In the genomic region with DNA sequence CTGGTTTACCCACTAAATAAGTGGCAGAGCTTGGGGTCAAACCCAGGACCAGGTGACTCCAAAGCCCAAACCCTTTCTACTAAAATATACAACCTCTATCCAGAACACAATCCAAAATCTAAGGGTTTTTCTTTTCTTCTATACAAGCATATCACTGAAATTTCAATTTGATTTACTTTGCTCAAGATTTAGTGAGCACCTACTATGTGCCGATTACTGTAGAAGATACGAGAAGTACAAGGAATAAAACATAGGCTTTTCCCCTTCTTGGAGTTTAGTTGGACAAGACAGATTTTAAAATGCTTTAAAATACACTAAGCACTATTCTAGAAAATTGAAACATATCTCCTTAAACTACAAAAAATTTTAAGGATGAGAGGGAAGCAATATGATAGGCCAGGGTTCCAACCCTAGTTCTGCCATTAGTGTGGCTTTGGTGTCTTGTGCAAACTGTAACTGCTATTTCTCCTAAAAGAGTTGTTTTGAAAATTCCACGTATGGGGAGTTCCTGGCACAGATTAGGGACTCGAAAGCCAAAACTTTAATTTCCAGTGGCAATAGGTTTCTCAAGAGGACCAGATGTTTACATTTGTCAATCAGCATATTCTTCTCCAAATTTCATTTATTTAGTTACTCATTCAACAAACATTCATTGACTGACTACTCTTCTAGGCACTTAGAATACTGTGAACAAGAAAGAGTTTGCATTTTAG, we compare ENCODE assay signal across 8 cellular contexts. TPM values are rescaled to one million over a fixed set of nuclear protein-coding genes. Genes with fewer than 3 reads are reported as not detected.
DNase-seq lines count a peak whose midpoint lies in the region; ATAC-seq and TF ChIP-seq lines count a peak whose summit lies in the region.

No MANE protein-coding gene starts in this region.

- peaks cover 39% of the 10 kb centered on the region for H3K4me1 Mint-ChIP-seq in activated T-helper 2 cell treated with anti-CD3 and anti-CD28 coated beads, Interferon-gamma antibody, Interleukin-2, Interleukin-4, amounts not matched to agents 10 μg/mL and 5 μg/mL and 100 μg/mL, durations not matched to agents 14 hours and 24 hours and 36 hours (ENCODE audit: low read depth)

- no peak overlapping the region for H3K27ac Mint-ChIP-seq in activated T-helper 2 cell treated with anti-CD3 and anti-CD28 coated beads, Interferon-gamma antibody, Interleukin-2, Interleukin-4, amounts not matched to agents 10 μg/mL and 5 μg/mL and 100 μg/mL, durations not matched to agents 14 hours and 24 hours and 36 hours

- ATAC-seq in left cardiac atrium: no peak
- no peak for ATAC-seq in GM21737 (IDR thresholded peaks at IDR 0.05; ENCODE audit: unreplicated experiment)

- H3K9me3 Mint-ChIP-seq in activated T-helper 2 cell treated with anti-CD3 and anti-CD28 coated beads, Interferon-gamma antibody, Interleukin-2, Interleukin-4, amounts not matched to agents 10 μg/mL and 5 μg/mL and 100 μg/mL, durations not matched to agents 14 hours and 24 hours and 36 hours: no peaks in the 10 kb centered on the region

- peak overlapping the region; percentile 54 for H3K4me3 Mint-ChIP-seq in activated T-helper 2 cell treated with anti-CD3 and anti-CD28 coated beads, Interferon-gamma antibody, Interleukin-2, Interleukin-4, amounts not matched to agents 10 μg/mL and 5 μg/mL and 100 μg/mL, durations not matched to agents 14 hours and 24 hours and 36 hours (ENCODE audit: low read depth)

- H3K27ac ChIP-seq in left ventricle myocardium inferior (replicated peaks) (peak overlapping the region; percentile 93), uterus (peak overlapping the region; percentile 95 to 96)

- H3K9me3 ChIP-seq in left ventricle myocardium inferior (replicated peaks) (no peaks in the 10 kb centered on the region), uterus (no peaks in the 10 kb centered on the region)

- peaks cover 24% of the 10 kb centered on the region for H3K36me3 Mint-ChIP-seq in activated T-helper 2 cell treated with anti-CD3 and anti-CD28 coated beads, Interferon-gamma antibody, Interleukin-2, Interleukin-4, amounts not matched to agents 10 μg/mL and 5 μg/mL and 100 μg/mL, durations not matched to agents 14 hours and 24 hours and 36 hours (ENCODE audit: low read depth)

- intact Hi-C loops in left ventricle myocardium inferior (cut with micrococcal nuclease) (no loop called here), left cardiac atrium (cut with DNase I) (no loop called here), uterus (cut with DNase I; ENCODE audit: low total_unique reads) (no loop called here)
- intact Hi-C loops in activated T-helper 2 cell treated with anti-CD3 and anti-CD28 coated beads, Interferon-gamma antibody, Interleukin-2, Interleukin-4, amounts not matched to agents 10 μg/mL and 5 μg/mL and 100 μg/mL, durations not matched to agents 14 hours and 24 hours and 36 hours (cut with micrococcal nuclease): loop anchor here (5.0 to 10.0 kb wide), 3 partner anchors 204 to 1054 kb away; partner anchors contain the start of genes KIAA0586, PCNX4 and TIMM9

- H3K27me3 Mint-ChIP-seq in activated T-helper 2 cell treated with anti-CD3 and anti-CD28 coated beads, Interferon-gamma antibody, Interleukin-2, Interleukin-4, amounts not matched to agents 10 μg/mL and 5 μg/mL and 100 μg/mL, durations not matched to agents 14 hours and 24 hours and 36 hours (ENCODE audit: low read depth): no peaks in the 10 kb centered on the region

- H3K4me3 ChIP-seq in left ventricle myocardium inferior (peak overlapping the region; percentile 79), kidney epithelial cell (ENCODE audit: low read depth, low read length) (peak overlapping the region; percentile 83), uterus (peak overlapping the region in 1 of 2 donors; percentile 98)

- DNase-seq in left ventricle myocardium inferior (no peak), left cardiac atrium (no peak), kidney epithelial cell (ENCODE audit: low read depth) (no peak), uterus (no peak), DMS153 treated with DMSO at 0.1 percent for 48 hours (lab: John Stamatoyannopoulos, UW; ENCODE audit: unreplicated experiment) (no peak)
- no peak for DNase-seq in activated T-helper 2 cell treated with anti-CD3 and anti-CD28 coated beads, Interferon-gamma antibody, Interleukin-2, Interleukin-4, amounts not matched to agents 10 μg/mL and 5 μg/mL and 100 μg/mL, durations not matched to agents 14 hours and 24 hours and 36 hours (ENCODE audit: low spot score)
- no peak for DNase-seq in stimulated activated naive CD4-positive, alpha-beta T cell treated with Interleukin-2 at 50 U/mL for 16 hours (lab: John Stamatoyannopoulos, UW)

- H3K4me1 ChIP-seq in left ventricle myocardium inferior (peaks cover 62% of the 10 kb centered on the region), uterus (no peaks in the 10 kb centered on the region)

- H3K27me3 ChIP-seq in left ventricle myocardium inferior (ENCODE audit: low read depth) (no peaks in the 10 kb centered on the region), kidney epithelial cell (ENCODE audit: control insufficient read depth, insufficient read depth, low read length) (no peaks in the 10 kb centered on the region), uterus (no peaks in the 10 kb centered on the region)

- no peak for TF ChIP-seq CTCF in left ventricle myocardium inferior (IDR thresholded peaks at IDR 0.05; ENCODE audit: borderline replicate concordance)
- TF ChIP-seq CTCF in kidney epithelial cell (IDR thresholded peaks at IDR 0.05; ENCODE audit: insufficient read depth, low read length, poor library complexity, severe bottlenecking): no peak
- no peak for TF ChIP-seq CTCF in uterus (IDR thresholded peaks at IDR 0.05)

- H3K36me3 ChIP-seq in left ventricle myocardium inferior (peaks cover 11% of the 10 kb centered on the region), kidney epithelial cell (ENCODE audit: control insufficient read depth, insufficient read depth, low read length) (no peaks in the 10 kb centered on the region), uterus (no peaks in the 10 kb centered on the region)

- no peak for TF ChIP-seq POLR2A in uterus (IDR thresholded peaks at IDR 0.05)

RNA-seq across cellular contexts. Expression of gene L3HYPDH, which starts 2.6 kb away (rescaled TPM):
- 9.1 TPM for total RNA-seq in left ventricle myocardium inferior
- 10 to 100 TPM; 15.2 to 22.0 TPM for total RNA-seq in left cardiac atrium
- total RNA-seq in activated T-helper 2 cell treated with anti-CD3 and anti-CD28 coated beads, Interferon-gamma antibody, Interleukin-2, Interleukin-4, amounts not matched to agents 10 μg/mL and 5 μg/mL and 100 μg/mL, durations not matched to agents 14 hours and 24 hours and 36 hours: 14.2 and 15.9 TPM in 2 replicates
- 21.1 and 31.0 TPM in 2 replicates for total RNA-seq in kidney epithelial cell
- 10 to 100 TPM; 39.4 to 98.4 (median 71.7) TPM for total RNA-seq in uterus

RNA-seq across cellular contexts. Expression of gene JKAMP, which starts 2.8 kb away (rescaled TPM):
- 23.5 TPM for total RNA-seq in left ventricle myocardium inferior
- total RNA-seq in left cardiac atrium: 10 to 100 TPM; 31.6 to 31.7 TPM
- total RNA-seq in activated T-helper 2 cell treated with anti-CD3 and anti-CD28 coated beads, Interferon-gamma antibody, Interleukin-2, Interleukin-4, amounts not matched to agents 10 μg/mL and 5 μg/mL and 100 μg/mL, durations not matched to agents 14 hours and 24 hours and 36 hours: 26.0 and 29.6 TPM in 2 replicates
- total RNA-seq in kidney epithelial cell: 56.9 and 66.7 TPM in 2 replicates
- total RNA-seq in uterus: 100 to 1,000 TPM in 1 of 4 donors, 10 to 100 TPM in 3; 31.9 to 110 (median 72.5) TPM

RNA-seq across cellular contexts. Expression of gene GPR135, which starts 16.4 kb away (rescaled TPM):
- 2.2 TPM for total RNA-seq in left ventricle myocardium inferior
- 1 to 10 TPM; 2.7 to 2.8 TPM for total RNA-seq in left cardiac atrium
- total RNA-seq in activated T-helper 2 cell treated with anti-CD3 and anti-CD28 coated beads, Interferon-gamma antibody, Interleukin-2, Interleukin-4, amounts not matched to agents 10 μg/mL and 5 μg/mL and 100 μg/mL, durations not matched to agents 14 hours and 24 hours and 36 hours: 1.6 and 2.4 TPM in 2 replicates
- 0.71 and 1.9 TPM in 2 replicates for total RNA-seq in kidney epithelial cell
- total RNA-seq in uterus: 10 to 100 TPM in 1 of 4 donors, 1 to 10 TPM in 3; 2.9 to 10.2 (median 4.5) TPM
